In the genomic region with DNA sequence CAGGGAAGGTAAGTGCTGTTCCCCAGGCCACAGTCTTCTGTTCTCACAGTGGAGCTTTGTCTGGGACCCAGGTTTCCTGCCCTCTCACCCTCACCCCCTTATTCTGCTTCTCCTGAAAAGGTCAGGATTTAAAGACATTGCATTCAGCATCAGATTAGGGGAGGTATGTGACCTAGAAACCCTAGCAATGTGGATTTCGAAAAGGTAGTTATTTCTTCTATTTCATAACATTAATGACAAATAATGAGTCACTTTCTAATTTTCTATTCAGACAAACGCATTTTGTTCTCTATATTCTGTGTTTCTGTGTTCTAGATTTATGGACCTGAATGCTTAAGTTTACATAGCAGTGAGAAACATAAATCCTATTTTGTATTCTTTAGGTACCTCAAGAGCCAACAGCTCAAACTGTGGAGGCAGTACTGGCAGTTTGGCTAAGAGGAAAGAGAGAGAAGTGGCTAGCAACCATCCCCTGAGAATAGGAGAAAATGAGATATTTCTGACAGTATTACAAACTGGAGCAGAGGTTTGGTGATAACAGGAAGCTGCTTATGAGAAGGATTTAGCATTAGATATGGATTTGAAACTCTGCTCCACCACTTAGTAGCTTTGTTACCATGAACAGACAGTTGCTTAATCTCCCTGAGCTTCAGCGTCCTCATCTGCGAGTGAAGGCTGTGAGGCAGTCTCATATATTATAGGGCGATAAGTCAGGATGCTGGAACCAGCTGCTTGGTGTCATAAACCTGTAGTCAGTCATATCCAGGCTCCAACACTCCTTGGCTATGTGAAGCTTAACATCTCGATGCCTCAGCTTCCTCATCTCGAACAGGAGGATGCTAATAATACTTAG, we compare ENCODE assay signal across 11 cellular contexts. TPM values are rescaled to one million over a fixed set of nuclear protein-coding genes. Genes with fewer than 3 reads are reported as not detected.
A peak's percentile ranks its signal among the peaks of the same experiment; 100 is the strongest.
DNase-seq lines count a peak whose midpoint lies in the region; ATAC-seq and TF ChIP-seq lines count a peak whose summit lies in the region.
"Had no signal": no experiment of that assay in that cellular context is flagged by ENCODE, and none has a peak within 500 bp of the region (broad histone marks: within the 10 kb centered on the region; RNA-seq: fewer than 3 reads in every experiment).

No MANE protein-coding gene starts in this region.

- intact Hi-C loops in prostate gland (cut with DNase I) = loop anchor here (10.0 kb wide), 1 partner anchor 170 kb away; no protein-coding TSS in a partner anchor
- intact Hi-C loops in OCI-LY7 (cut with micrococcal nuclease; ENCODE audit: unreplicated experiment) = no loop called here

- WGBS in prostate gland = 66% methylated on average over 7 of the region's 7 CpGs

- no peaks in the 10 kb centered on the region for H3K27me3 ChIP-seq in RWPE2 (ENCODE audit: insufficient read depth, poor library complexity, severe bottlenecking)
- no peaks in the 10 kb centered on the region for H3K27me3 ChIP-seq in fibroblast of lung (ENCODE audit: control insufficient read depth, insufficient read depth, low read length)
- H3K27me3 ChIP-seq in prostate gland (replicated peaks; ENCODE audit: insufficient read depth) = no peaks in the 10 kb centered on the region

- CTCF ChIA-PET in OCI-LY7 (lab: Charles Lee; ENCODE audit: unreplicated experiment) = no interaction called here

- H3K79me2 ChIP-seq in fibroblast of lung (ENCODE audit: control insufficient read depth, insufficient read depth, low read length) (peaks cover 50% of the 10 kb centered on the region), OCI-LY7 (ENCODE audit: insufficient read depth, low read depth, low read length) (no peaks in the 10 kb centered on the region)

- H4K20me1 ChIP-seq in fibroblast of lung (ENCODE audit: control insufficient read depth, extremely low read depth, insufficient read depth, low read length) (no peaks in the 10 kb centered on the region), OCI-LY7 (ENCODE audit: insufficient read depth, low read length) (no peaks in the 10 kb centered on the region)

- H3K4me3 ChIP-seq in RWPE2 (ENCODE audit: severe bottlenecking) = no peak overlapping the region
- H3K4me3 ChIP-seq in fibroblast of lung (replicated peaks in 1 of 4; ENCODE audit: control extremely low read depth in 1 of 4, insufficient read depth in 1 of 4, low read depth in 3 of 4, low read length in 4 of 4) = peak overlapping the region in 1 of 4 experiments; percentile 19
- H3K4me3 ChIP-seq in prostate gland = no peak overlapping the region
- no peak overlapping the region for H3K4me3 ChIP-seq in OCI-LY7 (ENCODE audit: low read depth, low read length, poor library complexity, severe bottlenecking)

- H3K9me3 ChIP-seq in RWPE2 (ENCODE audit: severe bottlenecking) (no peaks in the 10 kb centered on the region), fibroblast of lung (ENCODE audit: control insufficient read depth, insufficient read depth, low read depth, low read length) (no peaks in the 10 kb centered on the region), prostate gland (no peaks in the 10 kb centered on the region), OCI-LY7 (ENCODE audit: low read length) (no peaks in the 10 kb centered on the region)

- TF ChIP-seq CTCF in RWPE2 (IDR thresholded peaks at IDR 0.05; ENCODE audit: poor library complexity, severe bottlenecking) = no peak
- TF ChIP-seq CTCF in fibroblast of lung (conservative IDR thresholded peaks at IDR 0.05 in 1 of 2, IDR thresholded peaks at IDR 0.05 in 1 of 2; ENCODE audit: low read depth in 1 of 2, low read length in 2 of 2) = no peak
- TF ChIP-seq CTCF in omental fat pad (IDR thresholded peaks at IDR 0.05) = no peak
- TF ChIP-seq CTCF in prostate gland (IDR thresholded peaks at IDR 0.05) = no peak
- no peak for TF ChIP-seq CTCF in OCI-LY7 (conservative IDR thresholded peaks at IDR 0.05; ENCODE audit: low read length)

- H3K36me3 ChIP-seq in RWPE2 (ENCODE audit: low read depth) (no peaks in the 10 kb centered on the region), fibroblast of lung (ENCODE audit: control insufficient read depth, insufficient read depth, low read length) (no peaks in the 10 kb centered on the region), prostate gland (no peaks in the 10 kb centered on the region), OCI-LY7 (ENCODE audit: insufficient read depth, low read length) (no peaks in the 10 kb centered on the region)

- no peaks in the 10 kb centered on the region for H3K9me2 ChIP-seq in OCI-LY7 (ENCODE audit: insufficient read depth, low read length)

- no TSS peak for BruUV-seq in OCI-LY7 (replicated peaks; lab: Mats Ljungman, UMichigan)

- H3K9ac ChIP-seq in fibroblast of lung (ENCODE audit: insufficient read depth, low read length) = no peak overlapping the region

- TF ChIP-seq POLR2A in prostate gland (IDR thresholded peaks at IDR 0.05) = no peak

- peak overlapping the region; percentile 96 for H3K27ac ChIP-seq in RWPE2 (ENCODE audit: poor library complexity, severe bottlenecking)
- peak overlapping the region; percentile 43 for H3K27ac ChIP-seq in fibroblast of lung (ENCODE audit: insufficient read depth, low read length)
- no peak overlapping the region for H3K27ac ChIP-seq in prostate gland
- no peak overlapping the region for H3K27ac ChIP-seq in OCI-LY7 (ENCODE audit: low read depth, low read length, poor library complexity, severe bottlenecking)

- peaks cover 52% of the 10 kb centered on the region for H3K4me1 ChIP-seq in RWPE2 (ENCODE audit: insufficient read depth, poor library complexity, severe bottlenecking)
- H3K4me1 ChIP-seq in fibroblast of lung (ENCODE audit: control insufficient read depth, extremely low read depth, insufficient read depth, low read length) = peaks cover 17% of the 10 kb centered on the region
- H3K4me1 ChIP-seq in prostate gland (replicated peaks) = no peaks in the 10 kb centered on the region
- H3K4me1 ChIP-seq in OCI-LY7 (ENCODE audit: insufficient read depth, low read length, poor library complexity, severe bottlenecking) = no peaks in the 10 kb centered on the region

- peak overlapping the region; percentile 51 for H3K4me2 ChIP-seq in fibroblast of lung (ENCODE audit: extremely low read depth, insufficient read depth, low read length)
- no peak overlapping the region for H3K4me2 ChIP-seq in OCI-LY7 (ENCODE audit: low read length)

- ATAC-seq in RWPE2 (ENCODE audit: low read depth) (peak; percentile 63), omental fat pad (ENCODE audit: low FRiP score) (peak; percentile 67), HG02588 (IDR thresholded peaks at IDR 0.05; ENCODE audit: unreplicated experiment) (no peak), GM19467 (IDR thresholded peaks at IDR 0.05; ENCODE audit: unreplicated experiment) (no peak)

- POLR2A ChIA-PET in OCI-LY7 (lab: Charles Lee) = interaction anchor here (0.5 to 1.1 kb wide), 2 partner anchors 13 to 28 kb away, joined by 3 to 4 read pairs; no protein-coding TSS in a partner anchor

- H2AFZ ChIP-seq in fibroblast of lung (ENCODE audit: low read length) (no peak overlapping the region), OCI-LY7 (ENCODE audit: low read length) (no peak overlapping the region)

- DNase-seq in D341Med (ENCODE audit: low spot score) (peak; percentile 50), RWPE2 (ENCODE audit: low spot score) (no peak), fibroblast of lung (ENCODE audit: low read depth in 2 of 2) (peak; percentile 36 to 42), omental fat pad (ENCODE audit: low spot score) (no peak), prostate gland (ENCODE audit: low spot score) (no peak), OCI-LY7 (ENCODE audit: low spot score) (no peak)
- DNase-seq: activated CD4-positive, alpha-beta T cell treated with anti-CD3 and anti-CD28 coated beads for 4 hours; CD8-positive, alpha-beta memory T cell; OCI-M1 had no signal

RNA-seq across cellular contexts. Expression of a gene that starts 28.2 kb away (rescaled TPM):
- total RNA-seq in fibroblast of lung (36.0 and 41.1 TPM in 2 replicates), omental fat pad (10 to 100 TPM; 25.2 to 40.3 (median 30.8) TPM), prostate gland (10 to 100 TPM; 13.7 to 20.7 TPM), OCI-LY7 (2022) (107 and 111 TPM in 2 replicates)
- 23.6 and 28.9 TPM in 2 replicates for polyA plus RNA-seq in fibroblast of lung
- polyA plus RNA-seq in fibroblast of lung (2012) = 15.4 and 19.2 TPM in 2 replicates
- 33.0 and 37.5 TPM in 2 replicates for polyA minus RNA-seq in fibroblast of lung (ENCODE audit: low replicate concordance)
- 90.7 and 112 TPM in 2 replicates for total RNA-seq in OCI-LY7 (2014; rRNA removed; shearing (Covaris generic))

Comparison
In these comparisons a context has a peak if more than half of its experiments do, and no peak if none do; other contexts are left out.
1. DNase-seq: peak in D341Med (single experiment) and fibroblast of lung (2 of 2); none in RWPE2 (single experiment), omental fat pad (single experiment), prostate gland (single experiment) and OCI-LY7 (single experiment).
2. ATAC-seq: peak in RWPE2 (single experiment) and omental fat pad (single experiment); none in HG02588 (single experiment) and GM19467 (single experiment).
3. H3K27ac ChIP-seq: peak in RWPE2 (single experiment) and fibroblast of lung (single experiment); none in prostate gland (0 of 2) and OCI-LY7 (single experiment).